In genomic region chr6:26157838-26158580, GRCh38 we compare ENCODE assay signal across 8 cellular contexts.
A peak's percentile ranks its signal among the peaks of the same experiment; 100 is the strongest.
DNase-seq lines count a peak whose midpoint lies in the region; ATAC-seq and TF ChIP-seq lines count a peak whose summit lies in the region.

No MANE protein-coding gene starts in this region.

- peaks cover 9% of the 10 kb centered on the region; the same call in 2 of the 3 replicates for H3K36me3 Mint-ChIP-seq in GM23338 (ENCODE audit: low read depth)
- no peaks in the 10 kb centered on the region for H3K36me3 Mint-ChIP-seq in natural killer cell

- intact Hi-C loops in natural killer cell (cut with micrococcal nuclease): loop anchor here (1.0 to 10.0 kb wide), 14 partner anchors 14 to 1735 kb away; a partner anchor contains a TSS

- H2AFZ ChIP-seq in GM23338: no peak overlapping the region

- H3K4me2 ChIP-seq in DOHH2 (ENCODE audit: low read length) (peak overlapping the region; percentile 82), GM23338 (peak overlapping the region; percentile 84)

- peak; percentile 97 for DNase-seq in GM23338 (ENCODE audit: low spot score)
- DNase-seq in LHCN-M2 (ENCODE audit: low read depth): peak; percentile 99
- peak; percentile 95 for DNase-seq in RPMI8226
- peak; percentile 75 for DNase-seq in activated effector memory CD4-positive, alpha-beta T cell treated with Interleukin-2 at 50 U/mL for 16 hours
- peak; percentile 99 for DNase-seq in fibroblast of pulmonary artery (ENCODE audit: low read depth)
- peak; percentile 81 for DNase-seq in natural killer cell
- DNase-seq in stimulated activated naive CD4-positive, alpha-beta T cell treated with Interleukin-2 at 50 U/mL for 16 hours (lab: John Stamatoyannopoulos, UW): peak; percentile 67

- H4K20me1 ChIP-seq in DOHH2 (ENCODE audit: control insufficient read depth, insufficient read depth, low read depth, low read length) (no peaks in the 10 kb centered on the region), GM23338 (replicated peaks; ENCODE audit: insufficient read depth) (0 out of 2 replicates have a peak, but pooled peaks cover 2% of the 10 kb centered on the region)

- ATAC-seq in GM23338 (peak; percentile 67), natural killer cell (peak; percentile 69 to 85 (median 74))

- H3K27me3 ChIP-seq in DOHH2 (ENCODE audit: control insufficient read depth, low read length) (no peaks in the 10 kb centered on the region), GM23338 (ENCODE audit: insufficient read depth) (no peaks in the 10 kb centered on the region)

- H3K4me1 ChIP-seq in DOHH2 (ENCODE audit: control insufficient read depth, low read length): peaks cover 32% of the 10 kb centered on the region
- 0 out of 2 replicates have a peak, but pooled peaks cover 5% of the 10 kb centered on the region for H3K4me1 ChIP-seq in GM23338 (ENCODE audit: insufficient read depth)

- H3K9me3 ChIP-seq in DOHH2 (ENCODE audit: control insufficient read depth, insufficient read depth, low read length): no peaks in the 10 kb centered on the region

- H3F3A ChIP-seq in DOHH2 (ENCODE audit: control insufficient read depth, insufficient read depth) (peaks cover 32% of the 10 kb centered on the region), GM23338 (replicated peaks; ENCODE audit: low read depth) (peaks cover 13% of the 10 kb centered on the region)

- no peak for TF ChIP-seq CTCF in DOHH2 (IDR thresholded peaks at IDR 0.05; ENCODE audit: low read depth, low read length, poor library complexity, severe bottlenecking)
- no peak for TF ChIP-seq CTCF in GM23338 (conservative IDR thresholded peaks at IDR 0.05; ENCODE audit: low read depth in 2 of 2)
- no peak for TF ChIP-seq CTCF in fibroblast of pulmonary artery (IDR thresholded peaks at IDR 0.05; ENCODE audit: low read length, missing control alignments)
- TF ChIP-seq CTCF in natural killer cell (IDR thresholded peaks at IDR 0.05): no peak

- H3K27ac ChIP-seq in DOHH2 (ENCODE audit: low read depth, low read length) (peak overlapping the region; percentile 89), GM23338 (ENCODE audit: low read depth) (peak overlapping the region; percentile 97)

- H3K79me2 ChIP-seq in DOHH2 (ENCODE audit: control insufficient read depth, low read length) (peaks cover 6% of the 10 kb centered on the region), GM23338 (replicated peaks; ENCODE audit: insufficient read depth) (peaks cover 20% of the 10 kb centered on the region)

- H3K27me3 Mint-ChIP-seq in GM23338 (ENCODE audit: insufficient read depth, low read depth, poor library complexity) (peaks cover 48% of the 10 kb centered on the region), natural killer cell (ENCODE audit: low read depth in 2 of 2) (no peaks in the 10 kb centered on the region)

- H3K27ac Mint-ChIP-seq in GM23338 (peak overlapping the region; percentile 100), natural killer cell (peak overlapping the region; percentile 92 to 97)

- peaks cover 20% of the 10 kb centered on the region for H3K4me1 Mint-ChIP-seq in GM23338
- peaks cover 56% of the 10 kb centered on the region in 2 donors for H3K4me1 Mint-ChIP-seq in natural killer cell

- H3K4me3 Mint-ChIP-seq in GM23338 (peak overlapping the region; percentile 80), natural killer cell (peak overlapping the region; percentile 99)

- H3K4me3 ChIP-seq in DOHH2 (ENCODE audit: low read length) (peak overlapping the region; percentile 88), GM23338 (peak overlapping the region; percentile 86), fibroblast of pulmonary artery (replicated peaks; ENCODE audit: low read depth, low read length) (peak overlapping the region; percentile 70)

- H3K36me3 ChIP-seq in DOHH2 (ENCODE audit: control insufficient read depth, low read length) (peaks cover 5% of the 10 kb centered on the region; the same call in 1 of the 2 replicates), GM23338 (ENCODE audit: insufficient read depth) (no peaks in the 10 kb centered on the region)

- H3K9me2 ChIP-seq in DOHH2 (replicated peaks; ENCODE audit: control insufficient read depth, low read length) (no peaks in the 10 kb centered on the region), GM23338 (ENCODE audit: insufficient read depth) (no peaks in the 10 kb centered on the region)

- H3K9me3 Mint-ChIP-seq in GM23338 (peaks cover 20% of the 10 kb centered on the region), natural killer cell (no peaks in the 10 kb centered on the region)

TF ChIP-seq in GM23338, 12 proteins besides CTCF, POLR2A, EP300 and RAD21:
- no peak for TF ChIP-seq ZNF462 (CRISPR knock-in tag; IDR thresholded peaks at IDR 0.05)
- TF ChIP-seq EZH2phosphoT487 (IDR thresholded peaks at IDR 0.05; ENCODE audit: unreplicated experiment): no peak
- TF ChIP-seq POLR2AphosphoS5 (IDR thresholded peaks at IDR 0.05; ENCODE audit: low read depth): peak; percentile 97
- peak; percentile 82 for TF ChIP-seq CREB1 (CRISPR knock-in tag; IDR thresholded peaks at IDR 0.05; ENCODE audit: low read depth)
- TF ChIP-seq ZNF114 (CRISPR knock-in tag; IDR thresholded peaks at IDR 0.05): no peak
- TF ChIP-seq JUNB (IDR thresholded peaks at IDR 0.05; ENCODE audit: unreplicated experiment): no peak
- TF ChIP-seq ETS1 (IDR thresholded peaks at IDR 0.05): peak; percentile 69
- no peak for TF ChIP-seq NANOG (IDR thresholded peaks at IDR 0.05; ENCODE audit: borderline replicate concordance)
TF ChIP-seq in GM23338: peak in this region for 3.

Comparison
In these comparisons a context has a peak if more than half of its experiments do, and no peak if none do; other contexts are left out.
1. Peak in every context shown above with its lines: DNase-seq, ATAC-seq, H3K4me3 ChIP-seq and H3K27ac ChIP-seq.